In genomic region chr4:73021634-73022033, GRCh38 we compare ENCODE assay signal across 9 cellular contexts. TPM values are rescaled to one million over a fixed set of nuclear protein-coding genes. Genes with fewer than 3 reads are reported as not detected.
DNase-seq lines count a peak whose midpoint lies in the region; ATAC-seq, FAIRE-seq and TF ChIP-seq lines count a peak whose summit lies in the region.
"Had no signal": no experiment of that assay in that cellular context is flagged by ENCODE, and none has a peak within 500 bp of the region (broad histone marks: within the 10 kb centered on the region; RNA-seq: fewer than 3 reads in every experiment).

No MANE protein-coding gene starts in this region.

- peak; percentile 20 to 24 for TF ChIP-seq CTCF in endothelial cell of umbilical vein (IDR thresholded peaks at IDR 0.05; ENCODE audit: extremely low read depth in 1 of 2, insufficient read depth in 1 of 2, low read depth in 1 of 2, low read length in 2 of 2)

- H3K9ac ChIP-seq in endothelial cell of umbilical vein (replicated peaks; ENCODE audit: extremely low read depth, insufficient read depth, low read length): no peak overlapping the region

- H3K4me3 Mint-ChIP-seq in stimulated activated naive CD8-positive, alpha-beta T cell treated with anti-CD3 and anti-CD28 coated beads, Interleukin-15, amount 100 ng/mL, for 72 hours: no peak overlapping the region
- no peak overlapping the region for H3K4me3 Mint-ChIP-seq in natural killer cell treated with Interleukin-12 subunit alpha and Interleukin-12 subunit beta and Interleukin-15 and Interleukin-18, amount 100 ng/mL, for 72 hours

- no TSS peak for BruUV-seq in endothelial cell of umbilical vein (replicated peaks; lab: Mats Ljungman, UMichigan)

- no peaks in the 10 kb centered on the region for H3K4me1 ChIP-seq in endothelial cell of umbilical vein (ENCODE audit: control insufficient read depth, extremely low read depth, insufficient read depth, low read length)
- H3K4me1 ChIP-seq in effector memory CD4-positive, alpha-beta T cell (ENCODE audit: control insufficient read depth, insufficient read depth, low read length, poor library complexity, severe bottlenecking): no peaks in the 10 kb centered on the region

- peak; percentile 19 for DNase-seq in NCI-H1105 treated with DMSO at 0.1 percent for 48 hours (lab: John Stamatoyannopoulos, UW)
- DNase-seq in NCI-H1105 (lab: John Stamatoyannopoulos, UW): no peak
- DNase-seq in HCEC 1CT: peak; percentile 22
- peak; percentile 59 for DNase-seq in NCI-H526 treated with DMSO at 0.1 percent for 48 hours (lab: John Stamatoyannopoulos, UW)
- DNase-seq in endothelial cell of umbilical vein (ENCODE audit: low read depth, low spot score): peak; percentile 63
- no peak for DNase-seq in stimulated activated naive CD8-positive, alpha-beta T cell treated with anti-CD3 and anti-CD28 coated beads, Interleukin-15, amount 100 ng/mL, for 72 hours
- no peak for DNase-seq in natural killer cell treated with Interleukin-12 subunit alpha and Interleukin-12 subunit beta and Interleukin-15 and Interleukin-18, amount 100 ng/mL, for 72 hours (ENCODE audit: low spot score)
- no peak for DNase-seq in effector memory CD4-positive, alpha-beta T cell

- H3K4me3 ChIP-seq in endothelial cell of umbilical vein (replicated peaks in 1 of 3; ENCODE audit: insufficient read depth in 1 of 3, low read depth in 1 of 3, low read length in 3 of 3): no peak overlapping the region
- no peak overlapping the region for H3K4me3 ChIP-seq in effector memory CD4-positive, alpha-beta T cell (ENCODE audit: insufficient read depth, low read depth, low read length, poor library complexity, severe bottlenecking)
- H3K4me3 ChIP-seq: skin epidermis had no signal

- no peak overlapping the region for H3K27ac ChIP-seq in endothelial cell of umbilical vein (ENCODE audit: insufficient read depth, low read depth, low read length)
- H3K27ac ChIP-seq in effector memory CD4-positive, alpha-beta T cell (ENCODE audit: insufficient read depth, low read length, poor library complexity, severe bottlenecking): no peak overlapping the region
- H3K27ac ChIP-seq: skin epidermis had no signal

- peaks cover 3 to 9% of the 10 kb centered on the region in 2 experiments for H3K27me3 ChIP-seq in endothelial cell of umbilical vein (ENCODE audit: control insufficient read depth in 2 of 2, insufficient read depth in 2 of 2, low read length in 2 of 2)
- H3K27me3 ChIP-seq in effector memory CD4-positive, alpha-beta T cell (replicated peaks; ENCODE audit: control insufficient read depth, insufficient read depth, low read length, poor library complexity, severe bottlenecking): no peaks in the 10 kb centered on the region

- no peaks in the 10 kb centered on the region for H3K36me3 ChIP-seq in endothelial cell of umbilical vein (ENCODE audit: control insufficient read depth in 2 of 2, extremely low read depth in 1 of 2, insufficient read depth in 2 of 2, low read length in 2 of 2)
- no peaks in the 10 kb centered on the region for H3K36me3 ChIP-seq in effector memory CD4-positive, alpha-beta T cell (ENCODE audit: control insufficient read depth, insufficient read depth, low read length)

- H3K27me3 Mint-ChIP-seq in stimulated activated naive CD8-positive, alpha-beta T cell treated with anti-CD3 and anti-CD28 coated beads, Interleukin-15, amount 100 ng/mL, for 72 hours: peaks cover 6% of the 10 kb centered on the region
- peaks cover 11 to 29% of the 10 kb centered on the region in 2 donors for H3K27me3 Mint-ChIP-seq in natural killer cell treated with Interleukin-12 subunit alpha and Interleukin-12 subunit beta and Interleukin-15 and Interleukin-18, amount 100 ng/mL, for 72 hours

- H4K20me1 ChIP-seq in endothelial cell of umbilical vein (replicated peaks; ENCODE audit: control insufficient read depth, extremely low read depth, insufficient read depth, low read length): no peaks in the 10 kb centered on the region

- intact Hi-C loops in endothelial cell of umbilical vein (cut with micrococcal nuclease): loop anchor here (1.0 kb wide), 1 partner anchor 725 kb away; no protein-coding TSS in a partner anchor

- no peaks in the 10 kb centered on the region for H3K36me3 Mint-ChIP-seq in natural killer cell treated with Interleukin-12 subunit alpha and Interleukin-12 subunit beta and Interleukin-15 and Interleukin-18, amount 100 ng/mL, for 72 hours

- H2AFZ ChIP-seq in endothelial cell of umbilical vein (ENCODE audit: low read depth, low read length): no peak overlapping the region

- FAIRE-seq in endothelial cell of umbilical vein (lab: Jason Lieb, UNC): no peak

- no peaks in the 10 kb centered on the region for H3K9me3 ChIP-seq in endothelial cell of umbilical vein (replicated peaks; ENCODE audit: control insufficient read depth, insufficient read depth, low read length)
- no peaks in the 10 kb centered on the region for H3K9me3 ChIP-seq in effector memory CD4-positive, alpha-beta T cell (ENCODE audit: control insufficient read depth, low read length)

- H3K4me2 ChIP-seq in endothelial cell of umbilical vein (ENCODE audit: insufficient read depth, low read length): no peak overlapping the region

- POLR2A ChIA-PET in endothelial cell of umbilical vein (lab: Charles Lee): no interaction called here

- dilution Hi-C loops in endothelial cell of umbilical vein (cut with MboI; ENCODE audit: extremely low pct_ligation_motif_present, low sequenced_read_pairs): no loop called here

- no peaks in the 10 kb centered on the region for H3K79me2 ChIP-seq in endothelial cell of umbilical vein (ENCODE audit: control insufficient read depth, insufficient read depth, low read length)

- ATAC-seq in stimulated activated naive CD8-positive, alpha-beta T cell treated with anti-CD3 and anti-CD28 coated beads, Interleukin-15, amount 100 ng/mL, for 72 hours: peak; percentile 77
- ATAC-seq in natural killer cell treated with Interleukin-12 subunit alpha and Interleukin-12 subunit beta and Interleukin-15 and Interleukin-18, amount 100 ng/mL, for 72 hours: no peak

- no peak overlapping the region for H3K27ac Mint-ChIP-seq in stimulated activated naive CD8-positive, alpha-beta T cell treated with anti-CD3 and anti-CD28 coated beads, Interleukin-15, amount 100 ng/mL, for 72 hours
- H3K27ac Mint-ChIP-seq in natural killer cell treated with Interleukin-12 subunit alpha and Interleukin-12 subunit beta and Interleukin-15 and Interleukin-18, amount 100 ng/mL, for 72 hours: no peak overlapping the region

- CTCF ChIA-PET in endothelial cell of umbilical vein (lab: Charles Lee): interaction anchor here (0.9 to 5.3 kb wide), 16 partner anchors 17 to 726 kb away, joined by 3 to 72 read pairs (median 4); no protein-coding TSS in a partner anchor

- no peaks in the 10 kb centered on the region for H3K4me1 Mint-ChIP-seq in stimulated activated naive CD8-positive, alpha-beta T cell treated with anti-CD3 and anti-CD28 coated beads, Interleukin-15, amount 100 ng/mL, for 72 hours
- H3K4me1 Mint-ChIP-seq in natural killer cell treated with Interleukin-12 subunit alpha and Interleukin-12 subunit beta and Interleukin-15 and Interleukin-18, amount 100 ng/mL, for 72 hours (ENCODE audit: low read depth in 2 of 2): no peaks in the 10 kb centered on the region

- no peaks in the 10 kb centered on the region for H3K9me3 Mint-ChIP-seq in stimulated activated naive CD8-positive, alpha-beta T cell treated with anti-CD3 and anti-CD28 coated beads, Interleukin-15, amount 100 ng/mL, for 72 hours
- H3K9me3 Mint-ChIP-seq in natural killer cell treated with Interleukin-12 subunit alpha and Interleukin-12 subunit beta and Interleukin-15 and Interleukin-18, amount 100 ng/mL, for 72 hours: no peaks in the 10 kb centered on the region

- H3K9me1 ChIP-seq in endothelial cell of umbilical vein (replicated peaks; ENCODE audit: control insufficient read depth, extremely low read depth, insufficient read depth, low read length): no peaks in the 10 kb centered on the region

- TF ChIP-seq POLR2A in endothelial cell of umbilical vein (IDR thresholded peaks at IDR 0.05; ENCODE audit: low read depth, low read length): no peak

TF ChIP-seq in endothelial cell of umbilical vein, 7 proteins besides CTCF, POLR2A, EP300 and RAD21:
- TF ChIP-seq POLR2AphosphoS5 (IDR thresholded peaks at IDR 0.05; ENCODE audit: insufficient read depth, low read depth, low read length): no peak
- no peak for TF ChIP-seq JUN (IDR thresholded peaks at IDR 0.05; ENCODE audit: borderline replicate concordance, insufficient read depth, insufficient read length, low read depth)

RNA-seq across cellular contexts. Expression of gene COX18, which starts 47.9 kb away (rescaled TPM):
- total RNA-seq in endothelial cell of umbilical vein: 10.6 and 13.0 TPM in 2 replicates
- 11.7 and 12.0 TPM in 2 replicates for polyA plus RNA-seq in endothelial cell of umbilical vein
- polyA plus RNA-seq in endothelial cell of umbilical vein (2011; cell fraction: cytosol; rRNA removed): 7.6 and 8.3 TPM in 2 replicates
- 7.1 and 7.3 TPM in 2 replicates for polyA plus RNA-seq in endothelial cell of umbilical vein (2011; cell fraction: nucleus; rRNA removed)
- polyA plus RNA-seq in endothelial cell of umbilical vein (2012): 6.7 and 7.8 TPM in 2 replicates
- 21.4 and 21.6 TPM in 2 replicates for polyA minus RNA-seq in endothelial cell of umbilical vein
- polyA minus RNA-seq in endothelial cell of umbilical vein (2011; cell fraction: cytosol; rRNA and poly(A)+ RNA removed): 11.7 TPM
- polyA minus RNA-seq in endothelial cell of umbilical vein (2011; cell fraction: nucleus; rRNA and poly(A)+ RNA removed): 6.4 and 10.3 TPM in 2 replicates
- 10 to 100 TPM; 12.7 to 16.6 TPM for total RNA-seq in natural killer cell treated with Interleukin-12 subunit alpha and Interleukin-12 subunit beta and Interleukin-15 and Interleukin-18, amount 100 ng/mL, for 72 hours

Comparison
In these comparisons a context has a peak if more than half of its experiments do, and no peak if none do; other contexts are left out.
1. DNase-seq: peak in NCI-H1105 treated with DMSO at 0.1 percent for 48 hours (single experiment), HCEC 1CT (single experiment), NCI-H526 treated with DMSO at 0.1 percent for 48 hours (single experiment) and endothelial cell of umbilical vein (single experiment); none in NCI-H1105 (single experiment), stimulated activated naive CD8-positive, alpha-beta T cell treated with anti-CD3 and anti-CD28 coated beads, Interleukin-15, amount 100 ng/mL, for 72 hours (0 of 2), natural killer cell treated with Interleukin-12 subunit alpha and Interleukin-12 subunit beta and Interleukin-15 and Interleukin-18, amount 100 ng/mL, for 72 hours (single experiment) and effector memory CD4-positive, alpha-beta T cell (0 of 3).